14 cellular contexts compared by ENCODE assay signal in genomic region chr6:107154131-107154906, GRCh38. TPM values are rescaled to one million over a fixed set of nuclear protein-coding genes. Genes with fewer than 3 reads are reported as not detected.
DNase-seq lines count a peak whose midpoint lies in the region; ATAC-seq and TF ChIP-seq lines count a peak whose summit lies in the region.
"Had no signal": no experiment of that assay in that cellular context is flagged by ENCODE, and none has a peak within 500 bp of the region (broad histone marks: within the 10 kb centered on the region; RNA-seq: fewer than 3 reads in every experiment).

No MANE protein-coding gene starts in this region.

- no peak for ATAC-seq in stimulated activated naive B cell treated with anti-CD40 and anti-IgM and Interleukin-4, amounts not matched to agents 10 μg/mL and 1 μg/mL and 100 μg/mL, for 72 hours (replicated peaks)
- no peak for ATAC-seq in HG03280 (IDR thresholded peaks at IDR 0.05; ENCODE audit: unreplicated experiment)

- H3K9me3 Mint-ChIP-seq in neural progenitor cell, result no peaks in the 10 kb centered on the region
- H3K9me3 Mint-ChIP-seq in stimulated activated naive B cell treated with anti-CD40 and anti-IgM and Interleukin-4, amounts not matched to agents 10 μg/mL and 1 μg/mL and 100 μg/mL, for 72 hours, result no peaks in the 10 kb centered on the region
- H3K9me3 Mint-ChIP-seq: activated CD4-positive, alpha-beta memory T cell treated with anti-CD3 and anti-CD28 coated beads, Interleukin-2, amount 10 ng/mL, durations not matched to agents 7 days and 5 days; immature natural killer cell had no signal

- H3F3A ChIP-seq in neural progenitor cell (ENCODE audit: low read depth), result peaks cover 16% of the 10 kb centered on the region

- H3K27me3 Mint-ChIP-seq in neural progenitor cell (ENCODE audit: insufficient read depth, low read depth), result peaks cover 6% of the 10 kb centered on the region
- H3K27me3 Mint-ChIP-seq in stimulated activated naive B cell treated with anti-CD40 and anti-IgM and Interleukin-4, amounts not matched to agents 10 μg/mL and 1 μg/mL and 100 μg/mL, for 72 hours, result no peaks in the 10 kb centered on the region
- H3K27me3 Mint-ChIP-seq: activated CD4-positive, alpha-beta memory T cell treated with anti-CD3 and anti-CD28 coated beads, Interleukin-2, amount 10 ng/mL, durations not matched to agents 7 days and 5 days had no signal

- TF ChIP-seq CTCF in neural progenitor cell (IDR thresholded peaks at IDR 0.05), result no peak
- TF ChIP-seq CTCF in GM13976 (IDR thresholded peaks at IDR 0.05; ENCODE audit: borderline replicate concordance, control extremely low read depth, extremely low read depth, insufficient read depth, missing control alignments), result no peak

- H3K9ac ChIP-seq in endocrine pancreas (ENCODE audit: control insufficient read depth, insufficient read depth, low read length) (peak overlapping the region; percentile 17), neural progenitor cell (no peak overlapping the region)

- H4K20me1 ChIP-seq in neural progenitor cell (ENCODE audit: low read depth), result no peaks in the 10 kb centered on the region

- H3K4me3 ChIP-seq in HAP-1 (no peak overlapping the region), endocrine pancreas (ENCODE audit: control insufficient read depth, insufficient read depth, low read length) (peak overlapping the region; percentile 60), neural progenitor cell (peak overlapping the region; percentile 7)
- H3K4me3 ChIP-seq: adrenal gland had no signal

- no peak overlapping the region for H2AFZ ChIP-seq in neural progenitor cell (replicated peaks)

- in situ Hi-C loops in HAP-1 (cut with MboI; ENCODE audit: low sequenced_read_pairs), result no loop called here
- in situ Hi-C loops in GM13976 (cut with MboI; ENCODE audit: low sequenced_read_pairs, unreplicated experiment), result no loop called here

- H3K27ac ChIP-seq in neural progenitor cell, result peak overlapping the region; percentile 39
- H3K27ac ChIP-seq: C4-2B had no signal

- peak; percentile 77 to 87 for DNase-seq in HAP-1 (ENCODE audit: low spot score in 2 of 2)
- peak; percentile 88 for DNase-seq in NCI-H2227 (lab: John Stamatoyannopoulos, UW; ENCODE audit: unreplicated experiment)
- peak; percentile 85 for DNase-seq in neural progenitor cell (ENCODE audit: low spot score)
- no peak for DNase-seq in GM13976 (ENCODE audit: low spot score)
- no peak for DNase-seq in NCI-H82 (lab: John Stamatoyannopoulos, UW)
- no peak for DNase-seq in stimulated activated naive B cell treated with anti-CD40 and anti-IgM and Interleukin-4, amounts not matched to agents 10 μg/mL and 1 μg/mL and 100 μg/mL, for 72 hours
- DNase-seq: activated CD4-positive, alpha-beta memory T cell treated with anti-CD3 and anti-CD28 coated beads, Interleukin-2, amount 10 ng/mL, durations not matched to agents 7 days and 5 days; immature natural killer cell; NCI-H446 treated with DMSO at 0.1 percent for 48 hours; stimulated activated CD4-positive, alpha-beta T cell treated with anti-CD3 and anti-CD28 coated beads, Interleukin-4, amount 100 ng/mL, for 4 hours had no signal

- peak overlapping the region; percentile 42 for H3K4me2 ChIP-seq in neural progenitor cell

- H3K4me1 ChIP-seq in HAP-1 (peaks cover 31% of the 10 kb centered on the region), endocrine pancreas (ENCODE audit: control insufficient read depth, insufficient read depth, low read length) (peaks cover 15% of the 10 kb centered on the region), neural progenitor cell (peaks cover 24% of the 10 kb centered on the region)
- H3K4me1 ChIP-seq: adrenal gland had no signal

- H3K4me3 Mint-ChIP-seq in neural progenitor cell, result peak overlapping the region; percentile 12
- no peak overlapping the region for H3K4me3 Mint-ChIP-seq in stimulated activated naive B cell treated with anti-CD40 and anti-IgM and Interleukin-4, amounts not matched to agents 10 μg/mL and 1 μg/mL and 100 μg/mL, for 72 hours
- H3K4me3 Mint-ChIP-seq: activated CD4-positive, alpha-beta memory T cell treated with anti-CD3 and anti-CD28 coated beads, Interleukin-2, amount 10 ng/mL, durations not matched to agents 7 days and 5 days; immature natural killer cell had no signal

- H3K36me3 ChIP-seq in HAP-1 (replicated peaks) (no peaks in the 10 kb centered on the region), endocrine pancreas (ENCODE audit: control insufficient read depth, insufficient read depth, low read length) (no peaks in the 10 kb centered on the region), neural progenitor cell (no peaks in the 10 kb centered on the region)
- H3K36me3 ChIP-seq: adrenal gland had no signal

- H3K9me3 ChIP-seq in HAP-1, result no peaks in the 10 kb centered on the region
- H3K9me3 ChIP-seq in endocrine pancreas (ENCODE audit: control insufficient read depth, low read length), result no peaks in the 10 kb centered on the region
- H3K9me3 ChIP-seq in neural progenitor cell (ENCODE audit: low read depth), result no peaks in the 10 kb centered on the region
- H3K9me3 ChIP-seq: adrenal gland had no signal

- H3K27me3 ChIP-seq in HAP-1 (ENCODE audit: low read depth), result no peaks in the 10 kb centered on the region
- no peaks in the 10 kb centered on the region for H3K27me3 ChIP-seq in endocrine pancreas (ENCODE audit: control insufficient read depth, insufficient read depth, low read length)
- H3K27me3 ChIP-seq in neural progenitor cell, result no peaks in the 10 kb centered on the region
- H3K27me3 ChIP-seq: adrenal gland had no signal

- peak overlapping the region; percentile 82 for H3K27ac Mint-ChIP-seq in neural progenitor cell
- H3K27ac Mint-ChIP-seq in stimulated activated naive B cell treated with anti-CD40 and anti-IgM and Interleukin-4, amounts not matched to agents 10 μg/mL and 1 μg/mL and 100 μg/mL, for 72 hours, result no peak overlapping the region
- H3K27ac Mint-ChIP-seq: activated CD4-positive, alpha-beta memory T cell treated with anti-CD3 and anti-CD28 coated beads, Interleukin-2, amount 10 ng/mL, durations not matched to agents 7 days and 5 days had no signal

- no peaks in the 10 kb centered on the region for H3K79me2 ChIP-seq in neural progenitor cell (ENCODE audit: low read depth)

- H3K36me3 Mint-ChIP-seq in neural progenitor cell, result no peaks in the 10 kb centered on the region
- peaks cover 6 to 10% of the 10 kb centered on the region in 2 donors for H3K36me3 Mint-ChIP-seq in stimulated activated naive B cell treated with anti-CD40 and anti-IgM and Interleukin-4, amounts not matched to agents 10 μg/mL and 1 μg/mL and 100 μg/mL, for 72 hours

- peaks cover 43% of the 10 kb centered on the region for H3K4me1 Mint-ChIP-seq in neural progenitor cell
- H3K4me1 Mint-ChIP-seq in stimulated activated naive B cell treated with anti-CD40 and anti-IgM and Interleukin-4, amounts not matched to agents 10 μg/mL and 1 μg/mL and 100 μg/mL, for 72 hours, result peaks cover 2 to 6% of the 10 kb centered on the region in 2 donors
- H3K4me1 Mint-ChIP-seq: activated CD4-positive, alpha-beta memory T cell treated with anti-CD3 and anti-CD28 coated beads, Interleukin-2, amount 10 ng/mL, durations not matched to agents 7 days and 5 days; immature natural killer cell had no signal

RNA-seq across cellular contexts. Expression of gene BEND3, which starts 39.0 kb away (rescaled TPM):
- total RNA-seq in neural progenitor cell (ENCODE audit: low replicate concordance), result 9.2 and 11.2 TPM in 2 replicates

Comparison
In these comparisons a context has a peak if more than half of its experiments do, and no peak if none do; other contexts are left out.
1. DNase-seq: peak in HAP-1 (2 of 2), NCI-H2227 (single experiment) and neural progenitor cell (single experiment); none in GM13976 (single experiment), NCI-H82 (single experiment) and stimulated activated naive B cell treated with anti-CD40 and anti-IgM and Interleukin-4, amounts not matched to agents 10 μg/mL and 1 μg/mL and 100 μg/mL, for 72 hours (single experiment).